In the genomic region with DNA sequence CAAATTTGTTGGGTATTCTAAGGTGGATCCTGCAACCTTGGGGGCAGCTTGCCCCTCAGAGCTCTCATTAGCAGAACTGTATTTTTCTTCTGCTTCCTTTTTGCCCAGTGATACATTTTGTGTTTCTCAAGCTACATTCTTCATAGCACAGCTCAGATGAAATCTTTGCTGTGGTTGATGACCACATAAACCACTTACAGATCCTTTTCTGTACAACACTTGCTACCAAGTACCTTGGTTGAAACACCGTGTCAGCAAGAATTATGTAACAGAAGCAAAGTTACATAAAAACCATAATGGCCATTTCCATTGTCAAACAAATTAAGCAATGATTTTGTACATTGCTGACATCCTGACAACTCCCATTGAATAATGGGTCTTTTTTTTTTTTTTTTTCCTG, we compare ENCODE assay signal across 11 cellular contexts. TPM values are rescaled to one million over a fixed set of nuclear protein-coding genes. Genes with fewer than 3 reads are reported as not detected.
DNase-seq lines count a peak whose midpoint lies in the region; ATAC-seq lines count a peak whose summit lies in the region.
"Had no signal": no experiment of that assay in that cellular context is flagged by ENCODE, and none has a peak within 500 bp of the region (broad histone marks: within the 10 kb centered on the region; RNA-seq: fewer than 3 reads in every experiment).

No MANE protein-coding gene starts in this region.

- H3K27ac ChIP-seq in CD4-positive, alpha-beta memory T cell (ENCODE audit: low read depth, low read length): no peak overlapping the region
- H3K27ac ChIP-seq in Karpas-422 (ENCODE audit: low read length): peak overlapping the region; percentile 97
- H3K27ac ChIP-seq: parathyroid adenoma had no signal

- H3K36me3 ChIP-seq in CD4-positive, alpha-beta memory T cell (ENCODE audit: insufficient read depth, low read length): no peaks in the 10 kb centered on the region
- no peaks in the 10 kb centered on the region for H3K36me3 ChIP-seq in Karpas-422 (ENCODE audit: insufficient read depth, low read length)

- H3K36me3 Mint-ChIP-seq in CD4-positive, alpha-beta memory T cell: no peaks in the 10 kb centered on the region
- H3K36me3 Mint-ChIP-seq in effector memory CD8-positive, alpha-beta T cell (ENCODE audit: insufficient read depth): no peaks in the 10 kb centered on the region

- H3K4me3 Mint-ChIP-seq in CD4-positive, alpha-beta memory T cell: peak overlapping the region in 7 of 8 donors; percentile 7 to 70 (median 36)
- H3K4me3 Mint-ChIP-seq in effector memory CD8-positive, alpha-beta T cell: peak overlapping the region; percentile 15 to 38

- H3K27ac Mint-ChIP-seq in CD4-positive, alpha-beta memory T cell: peak overlapping the region in 6 of 7 donors; percentile 2 to 63 (median 30)
- peak overlapping the region in 1 of 2 donors; percentile 66 for H3K27ac Mint-ChIP-seq in effector memory CD8-positive, alpha-beta T cell

- peaks cover 0 to 10% of the 10 kb centered on the region in 2 donors for H3K27me3 Mint-ChIP-seq in CD4-positive, alpha-beta memory T cell
- H3K27me3 Mint-ChIP-seq in effector memory CD8-positive, alpha-beta T cell: peaks cover 14 to 19% of the 10 kb centered on the region in 2 donors

- POLR2A ChIA-PET in CD4-positive, alpha-beta memory T cell (lab: Charles Lee; ENCODE audit: partially characterized antibody): no interaction called here

- peak overlapping the region; percentile 66 for H3K4me2 ChIP-seq in Karpas-422 (ENCODE audit: low read depth, low read length, poor library complexity, severe bottlenecking)

- H2AFZ ChIP-seq in Karpas-422 (ENCODE audit: low read length): peak overlapping the region; percentile 28
- H2AFZ ChIP-seq: parathyroid adenoma had no signal

- H4K20me1 ChIP-seq in Karpas-422 (ENCODE audit: insufficient read depth, low read depth, low read length): no peaks in the 10 kb centered on the region

- H3K4me1 ChIP-seq in CD4-positive, alpha-beta memory T cell (ENCODE audit: insufficient read depth, low read length): peaks cover 11% of the 10 kb centered on the region
- peaks cover 53% of the 10 kb centered on the region for H3K4me1 ChIP-seq in Karpas-422 (ENCODE audit: low read length)
- H3K4me1 ChIP-seq: parathyroid adenoma had no signal

- H3K9me2 ChIP-seq in Karpas-422 (replicated peaks; ENCODE audit: insufficient read depth, low read length): no peaks in the 10 kb centered on the region

- no peaks in the 10 kb centered on the region for H3K9me3 ChIP-seq in CD4-positive, alpha-beta memory T cell (ENCODE audit: control insufficient read depth in 1 of 2, low read length in 2 of 2)
- H3K9me3 ChIP-seq in Karpas-422 (ENCODE audit: low read length): no peaks in the 10 kb centered on the region

- CTCF ChIA-PET in CD4-positive, alpha-beta memory T cell (lab: Charles Lee; ENCODE audit: partially characterized antibody): interaction anchor here (1.0 kb wide), 1 partner anchor 52 kb away, joined by 3 read pairs; no protein-coding TSS in a partner anchor

- H3K4me1 Mint-ChIP-seq in CD4-positive, alpha-beta memory T cell: peaks cover 15 to 25% (median 23%) of the 10 kb centered on the region in 4 donors
- peaks cover 17 to 26% of the 10 kb centered on the region in 2 donors for H3K4me1 Mint-ChIP-seq in effector memory CD8-positive, alpha-beta T cell (ENCODE audit: low read depth in 2 of 2)

- H3K27me3 ChIP-seq in CD4-positive, alpha-beta memory T cell (ENCODE audit: insufficient read depth, low read length): no peaks in the 10 kb centered on the region
- no peaks in the 10 kb centered on the region for H3K27me3 ChIP-seq in Karpas-422 (ENCODE audit: low read length)

- H3K9me3 Mint-ChIP-seq in CD4-positive, alpha-beta memory T cell: no peaks in the 10 kb centered on the region
- H3K9me3 Mint-ChIP-seq in effector memory CD8-positive, alpha-beta T cell: no peaks in the 10 kb centered on the region

- ATAC-seq in GM21529 (IDR thresholded peaks at IDR 0.05; ENCODE audit: unreplicated experiment) (peak; percentile 62), left ventricle myocardium superior (no peak), HG03571 (IDR thresholded peaks at IDR 0.05; ENCODE audit: unreplicated experiment) (no peak)
- peak; percentile 98 for ATAC-seq in effector memory CD8-positive, alpha-beta T cell (replicated peaks)

- DNase-seq in CD4-positive, alpha-beta memory T cell: peak in 4 of 5 donors; percentile 53 to 62 (median 60)
- DNase-seq in Karpas-422 (peak; percentile 55), NCI-H146 treated with DMSO at 0.1 percent for 48 hours (lab: John Stamatoyannopoulos, UW; ENCODE audit: unreplicated experiment) (no peak), NCI-H524 (lab: John Stamatoyannopoulos, UW) (no peak), left ventricle myocardium superior (no peak)
- peak in 2 of 3 experiments; percentile 3 to 9 for DNase-seq in effector memory CD8-positive, alpha-beta T cell
- DNase-seq: amniotic stem cell, NCI-H1436 treated with DMSO at 0.1 percent for 48 hours had no signal

- intact Hi-C loops in CD4-positive, alpha-beta memory T cell (cut with micrococcal nuclease): no loop called here
- intact Hi-C loops in left ventricle myocardium superior (cut with micrococcal nuclease): no loop called here

- no peak overlapping the region for H3K4me3 ChIP-seq in CD4-positive, alpha-beta memory T cell (ENCODE audit: low read length in 2 of 2)
- H3K4me3 ChIP-seq in Karpas-422 (ENCODE audit: low read length): peak overlapping the region; percentile 29; the same call in 1 of the 2 replicates

- H3K9ac ChIP-seq in Karpas-422 (ENCODE audit: low read length): peak overlapping the region; percentile 26
- H3K9ac ChIP-seq: parathyroid adenoma had no signal

- H3K79me2 ChIP-seq in Karpas-422 (ENCODE audit: low read length): no peaks in the 10 kb centered on the region
- H3K79me2 ChIP-seq: parathyroid adenoma had no signal

RNA-seq across cellular contexts. Expression of gene PLBD1, which starts 9.7 kb away (rescaled TPM):
- under 1 TPM; 0.47 to 0.67 TPM for total RNA-seq in CD4-positive, alpha-beta memory T cell
- polyA plus RNA-seq in CD4-positive, alpha-beta memory T cell: 1 to 10 TPM in 1 of 2 donors, under 1 TPM in 1; 0.22 to 1.6 TPM
- not detected in 2 replicates for total RNA-seq in Karpas-422 (2014; rRNA removed; shearing (Covaris generic); ENCODE audit: low replicate concordance)
- total RNA-seq in left ventricle myocardium superior: 24.7 TPM

Comparison
In these comparisons a context has a peak if more than half of its experiments do, and no peak if none do; other contexts are left out.
1. DNase-seq: peak in CD4-positive, alpha-beta memory T cell (4 of 5), Karpas-422 (single experiment) and effector memory CD8-positive, alpha-beta T cell (2 of 3); none in NCI-H146 treated with DMSO at 0.1 percent for 48 hours (single experiment), NCI-H524 (0 of 2) and left ventricle myocardium superior (single experiment).
2. ATAC-seq: peak in GM21529 (single experiment) and effector memory CD8-positive, alpha-beta T cell (single experiment); none in left ventricle myocardium superior (single experiment) and HG03571 (single experiment).
3. RNA of gene PLBD1, which starts 9.7 kb away (total RNA-seq): 24.7 TPM in left ventricle myocardium superior (single experiment); 0.47 to 0.67 TPM in CD4-positive, alpha-beta memory T cell and not detected in Karpas-422; every median in the first group is over 10 times any median in the second.